In genomic region chr11:74004694-74005615, GRCh38 we compare ENCODE assay signal across 9 cellular contexts. TPM values are rescaled to one million over a fixed set of nuclear protein-coding genes. Genes with fewer than 3 reads are reported as not detected.
A peak's percentile ranks its signal among the peaks of the same experiment; 100 is the strongest.
DNase-seq lines count a peak whose midpoint lies in the region; ATAC-seq and TF ChIP-seq lines count a peak whose summit lies in the region.
"Had no signal": no experiment of that assay in that cellular context is flagged by ENCODE, and none has a peak within 500 bp of the region (broad histone marks: within the 10 kb centered on the region; RNA-seq: fewer than 3 reads in every experiment).

No MANE protein-coding gene starts in this region.

- H3K9me3 ChIP-seq in mucosa of descending colon = no peaks in the 10 kb centered on the region

- CTCF ChIA-PET in GM10248 (lab: Yijun Ruan, JAX) (interaction anchor here (0.9 to 3.1 kb wide), 4 partner anchors 8 to 24 kb away, joined by 3 to 8 read pairs (median 4); no protein-coding TSS in a partner anchor), Calu3 (lab: Charles Lee) (no interaction called here)

- H3K27ac Mint-ChIP-seq in Calu3 (ENCODE audit: unreplicated experiment) = no peak overlapping the region

- H3K36me3 Mint-ChIP-seq in Calu3 (ENCODE audit: insufficient read depth, unreplicated experiment) = no peaks in the 10 kb centered on the region

- H3K9me3 Mint-ChIP-seq in Calu3 (ENCODE audit: low read depth, unreplicated experiment) = no peaks in the 10 kb centered on the region

- peak; percentile 59 for DNase-seq in NCI-H2029 treated with DMSO at 0.1 percent for 48 hours (lab: John Stamatoyannopoulos, UW)
- DNase-seq in activated CD8-positive, alpha-beta memory T cell treated with anti-CD3 and anti-CD28 coated beads, Interleukin-2, amount 50 U/mL, for 48 hours = peak; percentile 82
- DNase-seq in mucosa of descending colon = peak in 2 of 3 donors; percentile 59 to 82
- peak; percentile 53 to 80 for DNase-seq in stimulated activated CD8-positive, alpha-beta memory T cell treated with anti-CD3 and anti-CD28 coated beads, Interleukin-7, amount 100 ng/mL, for 48 hours (ENCODE audit: extremely low read depth in 1 of 2, low read depth in 1 of 2)
- no peak for DNase-seq in GM10248 (ENCODE audit: extremely low spot score)
- no peak for DNase-seq in ACHN
- no peak for DNase-seq in Calu3

- H3K4me1 ChIP-seq in mucosa of descending colon (ENCODE audit: low read depth) = no peaks in the 10 kb centered on the region

- no peaks in the 10 kb centered on the region for H3K36me3 ChIP-seq in mucosa of descending colon (ENCODE audit: low read depth)

- no peaks in the 10 kb centered on the region for H3K27me3 Mint-ChIP-seq in Calu3 (ENCODE audit: unreplicated experiment)

- BruUV-seq in Calu3 (replicated peaks; lab: Mats Ljungman, UMichigan) = no TSS peak

- POLR2A ChIA-PET in GM10248 (lab: Yijun Ruan, JAX) = interaction anchor here (1.2 kb wide), 1 partner anchor 24 kb away, joined by 3 read pairs; no protein-coding TSS in a partner anchor

- intact Hi-C loops in mucosa of descending colon (cut with DNase I, micrococcal nuclease) = no loop called here
- intact Hi-C loops in Calu3 (cut with micrococcal nuclease; ENCODE audit: unreplicated experiment) = no loop called here

- H3K4me3 Mint-ChIP-seq in Calu3 (ENCODE audit: low read depth, unreplicated experiment) = no peak overlapping the region

- TF ChIP-seq CTCF in mucosa of descending colon (IDR thresholded peaks at IDR 0.05) (no peak), GM10248 (IDR thresholded peaks at IDR 0.05; ENCODE audit: control extremely low read depth, extremely low read depth, low read depth, missing control alignments) (no peak), Calu3 (IDR thresholded peaks at IDR 0.05; ENCODE audit: unreplicated experiment) (no peak)

- no peaks in the 10 kb centered on the region for H3K4me1 Mint-ChIP-seq in Calu3 (ENCODE audit: low read depth, unreplicated experiment)

- no peak overlapping the region for H3K4me3 ChIP-seq in mucosa of descending colon

- in situ Hi-C loops in ACHN (cut with HindIII; ENCODE audit: low pct_ligation_motif_present, low pct_unique_long_range_greater_than_20kb, low sequenced_read_pairs) = no loop called here

- ATAC-seq in mucosa of descending colon (peak; percentile 88), GM19324 (IDR thresholded peaks at IDR 0.05; ENCODE audit: low FRiP score, unreplicated experiment) (no peak)

RNA-seq across cellular contexts. Expression of gene UCP3, which starts 3.9 kb away (rescaled TPM):
- total RNA-seq in mucosa of descending colon (1 to 10 TPM in 2 of 3 donors, under 1 TPM in 1; 0.90 to 2.8 (median 2.2) TPM), Calu3 (2022) (1.9 and 3.4 TPM in 2 replicates)

RNA-seq across cellular contexts. Expression of gene UCP2, which starts 22.3 kb away (rescaled TPM):
- total RNA-seq in mucosa of descending colon (10 to 100 TPM; 36.4 to 61.3 (median 39.9) TPM), Calu3 (2022) (14.7 and 16.6 TPM in 2 replicates)

RNA-seq across cellular contexts. Expression of gene DNAJB13, which starts 54.1 kb away (rescaled TPM):
- total RNA-seq in mucosa of descending colon (not detected), Calu3 (2022) (0.50 and 1.1 TPM in 2 replicates)
- total RNA-seq: frontal cortex had no signal

Comparison
In these comparisons a context has a peak if more than half of its experiments do, and no peak if none do; other contexts are left out.
1. DNase-seq: peak in NCI-H2029 treated with DMSO at 0.1 percent for 48 hours (single experiment), activated CD8-positive, alpha-beta memory T cell treated with anti-CD3 and anti-CD28 coated beads, Interleukin-2, amount 50 U/mL, for 48 hours (single experiment), mucosa of descending colon (2 of 3) and stimulated activated CD8-positive, alpha-beta memory T cell treated with anti-CD3 and anti-CD28 coated beads, Interleukin-7, amount 100 ng/mL, for 48 hours (2 of 2); none in GM10248 (single experiment), ACHN (single experiment) and Calu3 (single experiment).